Comparison of ENCODE assay signal across 29 cellular contexts in genomic region chr17:47815106-47815918, GRCh38. TPM values are rescaled to one million over a fixed set of nuclear protein-coding genes. Genes with fewer than 3 reads are reported as not detected.
DNase-seq lines count a peak whose midpoint lies in the region; ATAC-seq, FAIRE-seq and TF ChIP-seq lines count a peak whose summit lies in the region.
"Had no signal": no experiment of that assay in that cellular context is flagged by ENCODE, and none has a peak within 500 bp of the region (broad histone marks: within the 10 kb centered on the region; RNA-seq: fewer than 3 reads in every experiment).

No MANE protein-coding gene starts in this region.

- CTCF ChIA-PET in HepG2 (lab: Yijun Ruan, JAX; ENCODE audit: low intra/inter-chr PET ratio, low total read pairs) = no interaction called here

- H3K27me3 ChIP-seq in HepG2 (ENCODE audit: control insufficient read depth in 1 of 2, insufficient read depth in 2 of 2, low read length in 2 of 2) (no peaks in the 10 kb centered on the region), right lobe of liver (no peaks in the 10 kb centered on the region), neural progenitor cell (no peaks in the 10 kb centered on the region)
- H3K27me3 ChIP-seq: BLaER1, SJSA1 had no signal

- no peak for FAIRE-seq in HepG2 (lab: Jason Lieb, UNC)
- FAIRE-seq: GM12891, HTR-8/SVneo had no signal

- H3K27me3 Mint-ChIP-seq in activated T-helper 17 cell treated with anti-CD3 and anti-CD28 coated beads, Interleukin-2, amount 50 U/mL, for 72 hours = no peaks in the 10 kb centered on the region
- peaks cover 4% of the 10 kb centered on the region for H3K27me3 Mint-ChIP-seq in neural progenitor cell (ENCODE audit: insufficient read depth, low read depth)
- H3K27me3 Mint-ChIP-seq: CD4-positive, CD25-positive, alpha-beta regulatory T cell; IgD-negative memory B cell had no signal

- 91% methylated on average over 21 of the region's 21 CpGs for WGBS in HepG2 (ENCODE audit: low lambda C conversion rate)
- 85% methylated on average over 5 of the region's 21 CpGs for WGBS in right lobe of liver (ENCODE audit: insufficient coverage, low coverage, low lambda C conversion rate, missing lambda C conversion rate)

- H4K20me1 ChIP-seq in HepG2 (ENCODE audit: insufficient read depth, low read length) (no peaks in the 10 kb centered on the region), neural progenitor cell (ENCODE audit: low read depth) (no peaks in the 10 kb centered on the region)

- intact Hi-C loops in HepG2 (cut with micrococcal nuclease; ENCODE audit: unreplicated experiment) = no loop called here
- intact Hi-C loops in right lobe of liver (cut with DNase I) = no loop called here

- no TSS peak for BruUV-seq in HepG2 (replicated peaks; lab: Mats Ljungman, UMichigan)

- H3K4me2 ChIP-seq in HepG2 (ENCODE audit: low read depth, low read length) (no peak overlapping the region), neural progenitor cell (no peak overlapping the region)
- H3K4me2 ChIP-seq: BLaER1 had no signal

- H3K4me1 Mint-ChIP-seq in activated T-helper 17 cell treated with anti-CD3 and anti-CD28 coated beads, Interleukin-2, amount 50 U/mL, for 72 hours = peaks cover 14% of the 10 kb centered on the region
- peaks cover 2% of the 10 kb centered on the region for H3K4me1 Mint-ChIP-seq in neural progenitor cell

- no peaks in the 10 kb centered on the region for H3K9me3 ChIP-seq in HepG2 (ENCODE audit: low read length)
- H3K9me3 ChIP-seq in right lobe of liver = no peaks in the 10 kb centered on the region
- no peaks in the 10 kb centered on the region for H3K9me3 ChIP-seq in neural progenitor cell (ENCODE audit: low read depth)
- H3K9me3 ChIP-seq: BLaER1, SJSA1 had no signal

- TF ChIP-seq POLR2A in HepG2 (IDR thresholded peaks at IDR 0.05; ENCODE audit: insufficient read depth in 1 of 2, low read depth in 2 of 2, low read length in 2 of 2) = no peak
- TF ChIP-seq POLR2A in right lobe of liver (IDR thresholded peaks at IDR 0.05) = no peak

- peaks cover 16 to 25% of the 10 kb centered on the region in 2 experiments; a peak in 4 of 5 replicates for H3K36me3 ChIP-seq in HepG2 (replicated peaks in 1 of 2; ENCODE audit: control insufficient read depth in 1 of 2, insufficient read depth in 2 of 2, low read length in 2 of 2)
- no peaks in the 10 kb centered on the region for H3K36me3 ChIP-seq in right lobe of liver
- no peaks in the 10 kb centered on the region for H3K36me3 ChIP-seq in neural progenitor cell

- ATAC-seq in HepG2 (no peak), right lobe of liver (no peak)
- ATAC-seq in activated T-helper 17 cell treated with anti-CD3 and anti-CD28 coated beads, Interleukin-2, amount 50 U/mL, for 72 hours (replicated peaks) = no peak
- ATAC-seq: PC-3 had no signal

- TF ChIP-seq RAD21 in HepG2 (CRISPR knock-in tag; IDR thresholded peaks at IDR 0.05) = no peak

- POLR2A ChIA-PET in HepG2 (lab: Yijun Ruan, JAX) = interaction anchor here (1.0 kb wide), 1 partner anchor 16 kb away, joined by 4 read pairs; the partner anchor contains the start of genes LRRC46 and MRPL10

- peaks cover 10% of the 10 kb centered on the region for H3K4me1 ChIP-seq in HepG2 (ENCODE audit: insufficient read depth, low read length)
- H3K4me1 ChIP-seq in right lobe of liver = no peaks in the 10 kb centered on the region
- no peaks in the 10 kb centered on the region for H3K4me1 ChIP-seq in neural progenitor cell

- H3K9ac ChIP-seq in HepG2 (ENCODE audit: insufficient read depth, low read depth, low read length) (no peak overlapping the region), neural progenitor cell (no peak overlapping the region)
- H3K9ac ChIP-seq: BLaER1 had no signal

- H3K4me3 ChIP-seq in HepG2 (replicated peaks in 1 of 3; ENCODE audit: insufficient read depth in 1 of 3, low read depth in 2 of 3, low read length in 3 of 3) (no peak overlapping the region), right lobe of liver (no peak overlapping the region), neural progenitor cell (no peak overlapping the region)
- H3K4me3 ChIP-seq: BLaER1, SJSA1 had no signal

- no peaks in the 10 kb centered on the region for H3F3A ChIP-seq in neural progenitor cell (ENCODE audit: low read depth)

- no peak for DNase-seq in HepG2 (ENCODE audit: low spot score)
- no peak for DNase-seq in right lobe of liver
- DNase-seq in neural progenitor cell (ENCODE audit: low spot score) = no peak
- DNase-seq in germinal center (ENCODE audit: low spot score) = no peak
- no peak for DNase-seq in stimulated activated CD4-positive, alpha-beta T cell treated with anti-CD3 and anti-CD28 coated beads, Interleukin-15, amount 100 ng/mL, for 24 hours
- DNase-seq in DMS53 treated with DMSO at 0.1 percent for 48 hours (lab: John Stamatoyannopoulos, UW; ENCODE audit: unreplicated experiment) = no peak
- DNase-seq: CD4-positive, CD25-positive, alpha-beta regulatory T cell; COR-L47; DMS79 treated with DMSO at 0.1 percent for 48 hours; GF-D8; GOT3; HCEC 1CT; NCI-H1048; NCI-H1417; NCI-H1694; NCI-H2029 treated with DMSO at 0.1 percent for 48 hours; NCI-H446 treated with DMSO at 0.1 percent for 48 hours; NCI-H526; NCI-H82; NK-92 treated with Interleukin-12 subunit alpha and Interleukin-12 subunit beta, amount 100 ng/mL, for 24 hours; PC-3; Right ventricle myocardium superior had no signal

- peaks cover 58% of the 10 kb centered on the region for H3K36me3 Mint-ChIP-seq in activated T-helper 17 cell treated with anti-CD3 and anti-CD28 coated beads, Interleukin-2, amount 50 U/mL, for 72 hours (ENCODE audit: low read depth)
- H3K36me3 Mint-ChIP-seq in neural progenitor cell = peaks cover 9% of the 10 kb centered on the region

- H2AFZ ChIP-seq in HepG2 (ENCODE audit: low read length) = no peak overlapping the region
- no peak overlapping the region for H2AFZ ChIP-seq in neural progenitor cell (replicated peaks)

- peak overlapping the region; percentile 19 for H3K27ac Mint-ChIP-seq in activated T-helper 17 cell treated with anti-CD3 and anti-CD28 coated beads, Interleukin-2, amount 50 U/mL, for 72 hours
- peak overlapping the region; percentile 33 for H3K27ac Mint-ChIP-seq in neural progenitor cell
- H3K27ac Mint-ChIP-seq: IgD-negative memory B cell had no signal

- in situ Hi-C loops in HepG2 (cut with HindIII; ENCODE audit: extremely low pct_ligation_motif_present, low pct_unique_long_range_greater_than_20kb) = no loop called here

- no peak overlapping the region for H3K4me3 Mint-ChIP-seq in activated T-helper 17 cell treated with anti-CD3 and anti-CD28 coated beads, Interleukin-2, amount 50 U/mL, for 72 hours
- H3K4me3 Mint-ChIP-seq in neural progenitor cell = no peak overlapping the region
- H3K4me3 Mint-ChIP-seq: IgD-negative memory B cell had no signal

- H3K79me2 ChIP-seq in HepG2 (ENCODE audit: insufficient read depth, low read length) = no peaks in the 10 kb centered on the region
- H3K79me2 ChIP-seq in neural progenitor cell (ENCODE audit: low read depth) = no peaks in the 10 kb centered on the region

- H3K27ac ChIP-seq in HepG2 (ENCODE audit: extremely low read length, insufficient read depth, low read length) (no peak overlapping the region), right lobe of liver (no peak overlapping the region), neural progenitor cell (no peak overlapping the region)
- H3K27ac ChIP-seq: BLaER1, SJSA1 had no signal

- TF ChIP-seq EP300 in HepG2 (IDR thresholded peaks at IDR 0.05; ENCODE audit: low read depth in 2 of 2, low read length in 2 of 2) = no peak
- no peak for TF ChIP-seq EP300 in HepG2 (CRISPR knock-in tag; IDR thresholded peaks at IDR 0.05; ENCODE audit: borderline replicate concordance)

- TF ChIP-seq CTCF in HepG2 (CRISPR knock-in tag; IDR thresholded peaks at IDR 0.05) = no peak
- TF ChIP-seq CTCF in right lobe of liver (IDR thresholded peaks at IDR 0.05) = no peak
- no peak for TF ChIP-seq CTCF in neural progenitor cell (IDR thresholded peaks at IDR 0.05)

- no peaks in the 10 kb centered on the region for H3K9me3 Mint-ChIP-seq in activated T-helper 17 cell treated with anti-CD3 and anti-CD28 coated beads, Interleukin-2, amount 50 U/mL, for 72 hours
- no peaks in the 10 kb centered on the region for H3K9me3 Mint-ChIP-seq in neural progenitor cell
- H3K9me3 Mint-ChIP-seq: CD4-positive, CD25-positive, alpha-beta regulatory T cell; IgD-negative memory B cell had no signal

RNA-seq across cellular contexts. Expression of gene OSBPL7, which starts 6.3 kb away (rescaled TPM):
- total RNA-seq in HepG2 (2016; rRNA removed; fragmentation: Illumina TruSeq; extraction: Trizol) (1.0 and 4.7 TPM in 2 replicates), right lobe of liver (1 to 10 TPM in 5 of 6 experiments, under 1 TPM in 1; 0.62 to 2.2 (median 1.4) TPM), neural progenitor cell (ENCODE audit: low replicate concordance) (5.1 and 10.8 TPM in 2 replicates)
- total RNA-seq in HepG2 (2016; cell fraction: cytosol; rRNA removed; fragmentation: Illumina TruSeq; extraction: Trizol; ENCODE audit: low read depth) = 4.5 and 4.7 TPM in 2 replicates
- 1.3 and 5.6 TPM in 2 replicates for total RNA-seq in HepG2 (2016; cell fraction: insoluble cytoplasmic fraction; rRNA removed; fragmentation: Illumina TruSeq; extraction: Trizol)
- 1.4 and 1.5 TPM in 2 replicates for total RNA-seq in HepG2 (2016; cell fraction: membrane; rRNA removed; fragmentation: Illumina TruSeq; extraction: Trizol)
- total RNA-seq in HepG2 (2016; cell fraction: nucleus; rRNA removed; fragmentation: Illumina TruSeq; extraction: Trizol) = 6.6 and 9.7 TPM in 2 replicates
- 6.6 and 8.3 TPM in 2 replicates for polyA plus RNA-seq in HepG2 (2011; rRNA removed)
- polyA plus RNA-seq in HepG2 (2011; cell fraction: cytosol; rRNA removed) = 0.99 and 1.7 TPM in 2 replicates
- polyA plus RNA-seq in HepG2 (2011; cell fraction: nucleus; rRNA removed) = 86.7 and 120 TPM in 2 replicates
- polyA plus RNA-seq in HepG2 (2012) = 4.1 and 5.4 TPM in 2 replicates
- 0.20 and 0.32 TPM in 2 replicates for polyA plus RNA-seq in HepG2 (2016; cell fraction: cytosol; fragmentation: Illumina TruSeq; extraction: Trizol; ENCODE audit: low read depth)
- polyA plus RNA-seq in HepG2 (2016; cell fraction: insoluble cytoplasmic fraction; fragmentation: Illumina TruSeq; extraction: Trizol; ENCODE audit: low read depth) = 0.56 and 1.2 TPM in 2 replicates
- 0.27 and 0.42 TPM in 2 replicates for polyA plus RNA-seq in HepG2 (2016; cell fraction: membrane; fragmentation: Illumina TruSeq; extraction: Trizol; ENCODE audit: low read depth)
- polyA plus RNA-seq in HepG2 (2016; cell fraction: nucleus; fragmentation: Illumina TruSeq; extraction: Trizol; ENCODE audit: insufficient read depth, low read depth) = 20.6 and 21.2 TPM in 2 replicates
- 7.4 and 11.6 TPM in 2 replicates for polyA minus RNA-seq in HepG2 (2011; rRNA and poly(A)+ RNA removed; ENCODE audit: low replicate concordance)
- 1.6 TPM in 2 replicates for polyA minus RNA-seq in HepG2 (2011; cell fraction: cytosol; rRNA and poly(A)+ RNA removed)
- polyA minus RNA-seq in HepG2 (2011; cell fraction: nucleus; rRNA and poly(A)+ RNA removed) = 16.1 and 23.1 TPM in 2 replicates
- total RNA-seq in activated T-helper 17 cell treated with anti-CD3 and anti-CD28 coated beads, Interleukin-2, amount 50 U/mL, for 72 hours = 10 to 100 TPM; 11.6 to 14.4 TPM

RNA-seq across cellular contexts. Expression of gene MRPL10, which starts 16.0 kb away (rescaled TPM):
- 56.7 and 59.7 TPM in 2 replicates for total RNA-seq in HepG2 (2016; rRNA removed; fragmentation: Illumina TruSeq; extraction: Trizol)
- total RNA-seq in HepG2 (2016; cell fraction: cytosol; rRNA removed; fragmentation: Illumina TruSeq; extraction: Trizol; ENCODE audit: low read depth) = 23.2 and 23.8 TPM in 2 replicates
- 54.4 and 59.8 TPM in 2 replicates for total RNA-seq in HepG2 (2016; cell fraction: insoluble cytoplasmic fraction; rRNA removed; fragmentation: Illumina TruSeq; extraction: Trizol)
- 57.6 and 61.5 TPM in 2 replicates for total RNA-seq in HepG2 (2016; cell fraction: membrane; rRNA removed; fragmentation: Illumina TruSeq; extraction: Trizol)
- 27.0 and 27.8 TPM in 2 replicates for total RNA-seq in HepG2 (2016; cell fraction: nucleus; rRNA removed; fragmentation: Illumina TruSeq; extraction: Trizol)
- 149 and 157 TPM in 2 replicates for polyA plus RNA-seq in HepG2 (2011; rRNA removed)
- polyA plus RNA-seq in HepG2 (2011; cell fraction: cytosol; rRNA removed) = 163 and 193 TPM in 2 replicates
- polyA plus RNA-seq in HepG2 (2011; cell fraction: nucleus; rRNA removed) = 84.2 and 97.9 TPM in 2 replicates
- 98.1 and 124 TPM in 2 replicates for polyA plus RNA-seq in HepG2 (2012)
- polyA plus RNA-seq in HepG2 (2016; cell fraction: cytosol; fragmentation: Illumina TruSeq; extraction: Trizol; ENCODE audit: low read depth) = 32.0 and 36.2 TPM in 2 replicates
- 90.1 and 104 TPM in 2 replicates for polyA plus RNA-seq in HepG2 (2016; cell fraction: insoluble cytoplasmic fraction; fragmentation: Illumina TruSeq; extraction: Trizol; ENCODE audit: low read depth)
- polyA plus RNA-seq in HepG2 (2016; cell fraction: membrane; fragmentation: Illumina TruSeq; extraction: Trizol; ENCODE audit: low read depth) = 63.3 and 69.4 TPM in 2 replicates
- polyA plus RNA-seq in HepG2 (2016; cell fraction: nucleus; fragmentation: Illumina TruSeq; extraction: Trizol; ENCODE audit: insufficient read depth, low read depth) = 52.7 and 55.5 TPM in 2 replicates
- 135 and 309 TPM in 2 replicates for polyA minus RNA-seq in HepG2 (2011; rRNA and poly(A)+ RNA removed; ENCODE audit: low replicate concordance)
- 101 and 106 TPM in 2 replicates for polyA minus RNA-seq in HepG2 (2011; cell fraction: cytosol; rRNA and poly(A)+ RNA removed)
- 28.0 and 36.1 TPM in 2 replicates for polyA minus RNA-seq in HepG2 (2011; cell fraction: nucleus; rRNA and poly(A)+ RNA removed)
- total RNA-seq in right lobe of liver = 10 to 100 TPM; 14.4 to 26.1 (median 16.3) TPM
- 10 to 100 TPM; 58.0 to 58.8 TPM for total RNA-seq in activated T-helper 17 cell treated with anti-CD3 and anti-CD28 coated beads, Interleukin-2, amount 50 U/mL, for 72 hours
- total RNA-seq in neural progenitor cell (ENCODE audit: low replicate concordance) = 48.2 and 63.3 TPM in 2 replicates

RNA-seq across cellular contexts. Expression of gene LRRC46, which starts 16.2 kb away (rescaled TPM):
- total RNA-seq in HepG2 (2016; rRNA removed; fragmentation: Illumina TruSeq; extraction: Trizol) = 0.09 and 0.13 TPM in 2 replicates
- 0.26 TPM in 1 of 2 replicates, not detected in the other for total RNA-seq in HepG2 (2016; cell fraction: cytosol; rRNA removed; fragmentation: Illumina TruSeq; extraction: Trizol; ENCODE audit: low read depth)
- 0.15 and 0.22 TPM in 2 replicates for total RNA-seq in HepG2 (2016; cell fraction: insoluble cytoplasmic fraction; rRNA removed; fragmentation: Illumina TruSeq; extraction: Trizol)
- 0.14 TPM in 1 of 2 replicates, not detected in the other for total RNA-seq in HepG2 (2016; cell fraction: membrane; rRNA removed; fragmentation: Illumina TruSeq; extraction: Trizol)
- total RNA-seq in HepG2 (2016; cell fraction: nucleus; rRNA removed; fragmentation: Illumina TruSeq; extraction: Trizol) = 0.43 TPM in 1 of 2 replicates, not detected in the other
- 0.09 and 0.16 TPM in 2 replicates for polyA plus RNA-seq in HepG2 (2011; rRNA removed)
- polyA plus RNA-seq in HepG2 (2011; cell fraction: cytosol; rRNA removed) = 0.15 and 0.18 TPM in 2 replicates
- 0.19 and 0.42 TPM in 2 replicates for polyA plus RNA-seq in HepG2 (2011; cell fraction: nucleus; rRNA removed)
- polyA plus RNA-seq in HepG2 (2012) = 0.70 and 0.75 TPM in 2 replicates
- 0.11 and 0.22 TPM in 2 replicates for polyA plus RNA-seq in HepG2 (2016; cell fraction: cytosol; fragmentation: Illumina TruSeq; extraction: Trizol; ENCODE audit: low read depth)
- 0.35 and 0.46 TPM in 2 replicates for polyA plus RNA-seq in HepG2 (2016; cell fraction: insoluble cytoplasmic fraction; fragmentation: Illumina TruSeq; extraction: Trizol; ENCODE audit: low read depth)
- polyA plus RNA-seq in HepG2 (2016; cell fraction: membrane; fragmentation: Illumina TruSeq; extraction: Trizol; ENCODE audit: low read depth) = 0.23 TPM in 2 replicates
- 0.43 and 0.74 TPM in 2 replicates for polyA plus RNA-seq in HepG2 (2016; cell fraction: nucleus; fragmentation: Illumina TruSeq; extraction: Trizol; ENCODE audit: insufficient read depth, low read depth)
- 0.46 and 1.2 TPM in 2 replicates for polyA minus RNA-seq in HepG2 (2011; rRNA and poly(A)+ RNA removed; ENCODE audit: low replicate concordance)
- polyA minus RNA-seq in HepG2 (2011; cell fraction: cytosol; rRNA and poly(A)+ RNA removed) = 0.44 and 0.59 TPM in 2 replicates
- polyA minus RNA-seq in HepG2 (2011; cell fraction: nucleus; rRNA and poly(A)+ RNA removed) = 0.62 TPM in 1 of 2 replicates, not detected in the other
- under 1 TPM; 0.12 to 0.44 (median 0.35) TPM for total RNA-seq in right lobe of liver
- total RNA-seq in activated T-helper 17 cell treated with anti-CD3 and anti-CD28 coated beads, Interleukin-2, amount 50 U/mL, for 72 hours = under 1 TPM; 0.58 to 0.61 TPM
- 0.06 and 0.12 TPM in 2 replicates for total RNA-seq in neural progenitor cell (ENCODE audit: low replicate concordance)
- total RNA-seq: RPMI7951, SJSA1 had no signal

RNA-seq across cellular contexts. Expression of gene SCRN2, which starts 25.8 kb away (rescaled TPM):
- 15.0 and 29.5 TPM in 2 replicates for total RNA-seq in HepG2 (2016; rRNA removed; fragmentation: Illumina TruSeq; extraction: Trizol)
- 14.0 and 15.6 TPM in 2 replicates for total RNA-seq in HepG2 (2016; cell fraction: cytosol; rRNA removed; fragmentation: Illumina TruSeq; extraction: Trizol; ENCODE audit: low read depth)
- total RNA-seq in HepG2 (2016; cell fraction: insoluble cytoplasmic fraction; rRNA removed; fragmentation: Illumina TruSeq; extraction: Trizol) = 14.9 and 29.8 TPM in 2 replicates
- 9.4 and 10.4 TPM in 2 replicates for total RNA-seq in HepG2 (2016; cell fraction: membrane; rRNA removed; fragmentation: Illumina TruSeq; extraction: Trizol)
- 38.4 and 39.4 TPM in 2 replicates for total RNA-seq in HepG2 (2016; cell fraction: nucleus; rRNA removed; fragmentation: Illumina TruSeq; extraction: Trizol)
- 21.7 and 28.6 TPM in 2 replicates for polyA plus RNA-seq in HepG2 (2011; rRNA removed)
- polyA plus RNA-seq in HepG2 (2011; cell fraction: cytosol; rRNA removed) = 12.8 and 18.6 TPM in 2 replicates
- polyA plus RNA-seq in HepG2 (2011; cell fraction: nucleus; rRNA removed) = 254 and 255 TPM in 2 replicates
- polyA plus RNA-seq in HepG2 (2012) = 16.2 and 19.4 TPM in 2 replicates
- 2.8 and 3.6 TPM in 2 replicates for polyA plus RNA-seq in HepG2 (2016; cell fraction: cytosol; fragmentation: Illumina TruSeq; extraction: Trizol; ENCODE audit: low read depth)
- polyA plus RNA-seq in HepG2 (2016; cell fraction: insoluble cytoplasmic fraction; fragmentation: Illumina TruSeq; extraction: Trizol; ENCODE audit: low read depth) = 11.1 and 13.6 TPM in 2 replicates
- 4.4 and 5.4 TPM in 2 replicates for polyA plus RNA-seq in HepG2 (2016; cell fraction: membrane; fragmentation: Illumina TruSeq; extraction: Trizol; ENCODE audit: low read depth)
- 76.0 and 78.1 TPM in 2 replicates for polyA plus RNA-seq in HepG2 (2016; cell fraction: nucleus; fragmentation: Illumina TruSeq; extraction: Trizol; ENCODE audit: insufficient read depth, low read depth)
- polyA minus RNA-seq in HepG2 (2011; rRNA and poly(A)+ RNA removed; ENCODE audit: low replicate concordance) = 22.3 and 32.7 TPM in 2 replicates
- 4.6 and 7.0 TPM in 2 replicates for polyA minus RNA-seq in HepG2 (2011; cell fraction: cytosol; rRNA and poly(A)+ RNA removed)
- polyA minus RNA-seq in HepG2 (2011; cell fraction: nucleus; rRNA and poly(A)+ RNA removed) = 42.1 and 48.9 TPM in 2 replicates
- total RNA-seq in right lobe of liver = 10 to 100 TPM; 18.1 to 25.7 (median 19.6) TPM
- total RNA-seq in activated T-helper 17 cell treated with anti-CD3 and anti-CD28 coated beads, Interleukin-2, amount 50 U/mL, for 72 hours = 10 to 100 TPM; 21.2 to 21.8 TPM
- 29.8 and 61.3 TPM in 2 replicates for total RNA-seq in neural progenitor cell (ENCODE audit: low replicate concordance)

RNA-seq across cellular contexts. Expression of gene SP6, which starts 35.7 kb away (rescaled TPM):
- 0.07 TPM in 1 of 2 replicates, not detected in the other for total RNA-seq in HepG2 (2016; rRNA removed; fragmentation: Illumina TruSeq; extraction: Trizol)
- total RNA-seq in HepG2 (2016; cell fraction: cytosol; rRNA removed; fragmentation: Illumina TruSeq; extraction: Trizol; ENCODE audit: low read depth) = not detected in 2 replicates
- 0.04 TPM in 1 of 2 replicates, not detected in the other for total RNA-seq in HepG2 (2016; cell fraction: insoluble cytoplasmic fraction; rRNA removed; fragmentation: Illumina TruSeq; extraction: Trizol)
- 0.03 and 0.10 TPM in 2 replicates for total RNA-seq in HepG2 (2016; cell fraction: membrane; rRNA removed; fragmentation: Illumina TruSeq; extraction: Trizol)
- total RNA-seq in HepG2 (2016; cell fraction: nucleus; rRNA removed; fragmentation: Illumina TruSeq; extraction: Trizol) = not detected in 2 replicates
- polyA plus RNA-seq in HepG2 (2011; rRNA removed) = 0.07 and 0.09 TPM in 2 replicates
- polyA plus RNA-seq in HepG2 (2011; cell fraction: cytosol; rRNA removed) = 0.05 and 0.07 TPM in 2 replicates
- polyA plus RNA-seq in HepG2 (2011; cell fraction: nucleus; rRNA removed) = 0.19 and 0.28 TPM in 2 replicates
- 0.09 TPM in 2 replicates for polyA plus RNA-seq in HepG2 (2012)
- not detected in 2 replicates for polyA plus RNA-seq in HepG2 (2016; cell fraction: cytosol; fragmentation: Illumina TruSeq; extraction: Trizol; ENCODE audit: low read depth)
- 0.09 TPM in 1 of 2 replicates, not detected in the other for polyA plus RNA-seq in HepG2 (2016; cell fraction: insoluble cytoplasmic fraction; fragmentation: Illumina TruSeq; extraction: Trizol; ENCODE audit: low read depth)
- polyA plus RNA-seq in HepG2 (2016; cell fraction: membrane; fragmentation: Illumina TruSeq; extraction: Trizol; ENCODE audit: low read depth) = not detected in 2 replicates
- 0.15 and 0.19 TPM in 2 replicates for polyA plus RNA-seq in HepG2 (2016; cell fraction: nucleus; fragmentation: Illumina TruSeq; extraction: Trizol; ENCODE audit: insufficient read depth, low read depth)
- polyA minus RNA-seq in HepG2 (2011; rRNA and poly(A)+ RNA removed; ENCODE audit: low replicate concordance) = 0.04 and 0.05 TPM in 2 replicates
- polyA minus RNA-seq in HepG2 (2011; cell fraction: cytosol; rRNA and poly(A)+ RNA removed) = not detected in 2 replicates
- polyA minus RNA-seq in HepG2 (2011; cell fraction: nucleus; rRNA and poly(A)+ RNA removed) = not detected in 2 replicates
- total RNA-seq in right lobe of liver = under 1 TPM in 3 of 6 experiments, not detected in 3; 0.09 to 0.12 (median 0.11) TPM
- total RNA-seq in activated T-helper 17 cell treated with anti-CD3 and anti-CD28 coated beads, Interleukin-2, amount 50 U/mL, for 72 hours = under 1 TPM in 1 of 2 donors, not detected in 1; 0.21 TPM
- 0.04 and 0.65 TPM in 2 replicates for total RNA-seq in neural progenitor cell (ENCODE audit: low replicate concordance)
- total RNA-seq: RPMI7951, SJSA1 had no signal
- polyA plus RNA-seq: CD4-positive, CD25-positive, alpha-beta regulatory T cell; IgD-negative memory B cell had no signal
